ENCODE assay signal across 8 cellular contexts in the genomic region with DNA sequence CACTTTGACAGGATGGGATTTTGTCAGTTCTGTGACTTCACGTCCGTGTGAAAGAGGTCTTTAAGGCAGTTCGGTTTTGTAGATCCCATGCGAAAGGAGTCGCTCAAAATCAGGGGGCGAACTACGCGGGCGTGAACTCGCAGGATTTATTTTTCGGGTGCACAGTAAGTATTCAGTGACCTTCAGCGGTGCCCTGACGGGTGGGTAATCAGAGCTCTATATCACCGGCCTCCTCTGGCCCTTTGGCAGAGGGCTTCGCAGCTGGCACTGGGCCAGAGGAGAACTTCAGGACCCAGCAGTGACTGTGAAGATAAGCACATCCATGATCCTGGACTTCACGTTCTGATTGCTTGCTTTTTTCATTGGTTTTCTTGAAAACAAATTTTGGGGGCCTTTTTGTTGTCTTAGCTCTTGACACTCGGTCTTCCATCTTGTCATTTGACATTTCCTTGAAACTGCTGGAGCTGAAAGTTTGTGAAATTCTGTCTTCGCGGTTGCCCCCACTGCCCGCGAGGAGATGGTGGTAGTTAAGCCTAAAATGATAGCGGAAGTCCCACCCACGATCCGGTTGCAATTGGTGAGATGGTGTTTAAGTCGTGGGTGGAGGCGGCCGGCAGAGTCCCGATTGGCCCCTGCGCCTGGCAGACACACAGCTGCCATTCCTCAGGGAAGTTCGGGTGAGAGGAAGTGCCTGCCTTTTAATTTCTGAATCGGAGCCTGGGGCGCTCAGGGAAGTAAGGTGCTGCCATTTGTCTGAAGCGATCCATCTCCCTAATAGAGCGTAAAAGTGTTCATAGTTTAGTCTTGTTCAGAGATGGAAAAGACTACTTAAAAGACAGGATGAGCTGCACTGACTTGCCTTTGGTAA. TPM values are rescaled to one million over a fixed set of nuclear protein-coding genes. Genes with fewer than 3 reads are reported as not detected.
A peak's percentile ranks its signal among the peaks of the same experiment; 100 is the strongest.
DNase-seq lines count a peak whose midpoint lies in the region; ATAC-seq and TF ChIP-seq lines count a peak whose summit lies in the region.

A gene (minus strand): TSS at position 535 of the 868 bp plus-strand sequence. CDS start 872 bp downstream, outside the sequence.

- peaks cover 8 to 71% (median 55%) of the 10 kb centered on the region in 9 donors for H3K4me1 ChIP-seq in heart right ventricle
- H3K4me1 ChIP-seq in upper lobe of left lung = peaks cover 28 to 48% (median 43%) of the 10 kb centered on the region in 4 donors

- peak; percentile 70 for DNase-seq in NCI-H1436 treated with DMSO at 0.1 percent for 48 hours (lab: John Stamatoyannopoulos, UW)
- DNase-seq in amniotic epithelial cell (ENCODE audit: low read depth) = peak; percentile 94
- peak; percentile 87 to 95 for DNase-seq in heart right ventricle
- DNase-seq in posterior cingulate gyrus = peak; percentile 91 to 99 (median 94)
- DNase-seq in upper lobe of left lung = peak; percentile 92 to 98

- peak in 3 of 4 donors; percentile 25 to 82 (median 68) for TF ChIP-seq POLR2A in upper lobe of left lung (IDR thresholded peaks at IDR 0.05)

- 0% methylated on average over 34 of the region's 34 CpGs for WGBS in heart right ventricle, 2 donors
- 0 to 1% methylated on average over 24 to 34 of the region's 34 CpGs for WGBS in upper lobe of left lung, 2 donors

- intact Hi-C loops in T-helper 1 cell treated with Interleukin-12 subunit alpha and Interleukin-12 subunit beta and Interleukin-4 antibody, amounts not matched to agents 30 ng/mL and 1 ng/mL, for 36 hours (cut with micrococcal nuclease) = loop anchor here (1.0 to 10.0 kb wide), 14 partner anchors 10 to 1274 kb away; a partner anchor contains a TSS
- intact Hi-C loops in heart right ventricle (cut with DNase I) (loop anchor here in 8 of 10 donors (1.0 to 10.0 kb wide), 11 partner anchors 49 to 356 kb away; a partner anchor contains a TSS), posterior cingulate gyrus (cut with DNase I) (no loop called here)

- TF ChIP-seq CTCF in GM12875 (IDR thresholded peaks at IDR 0.05; ENCODE audit: borderline replicate concordance, insufficient read depth, low read depth, low read length) (no peak), heart right ventricle (IDR thresholded peaks at IDR 0.05) (no peak), upper lobe of left lung (IDR thresholded peaks at IDR 0.05) (no peak)

- no peaks in the 10 kb centered on the region for H3K9me3 ChIP-seq in heart right ventricle
- no peaks in the 10 kb centered on the region for H3K9me3 ChIP-seq in upper lobe of left lung

- H3K27ac ChIP-seq in heart right ventricle (peak within 1 kb of the TSS; percentile 87 to 99 (median 96)), upper lobe of left lung (peak within 1 kb of the TSS; percentile 95 to 98 (median 97))

- no peak for TF ChIP-seq EP300 in upper lobe of left lung (IDR thresholded peaks at IDR 0.05)

- H3K36me3 ChIP-seq in heart right ventricle (peaks cover 0 to 20% (median 6%) of the 10 kb centered on the region in 9 donors), upper lobe of left lung (peaks cover 0 to 11% (median 5%) of the 10 kb centered on the region in 4 donors)

- H3K27me3 ChIP-seq in heart right ventricle (no peaks in the 10 kb centered on the region), upper lobe of left lung (no peaks in the 10 kb centered on the region)

- H3K4me3 ChIP-seq in GM12875 (ENCODE audit: low read depth, low read length) = peak within 1 kb of the TSS; percentile 91
- H3K4me3 ChIP-seq in heart right ventricle = peak within 1 kb of the TSS; percentile 74 to 99 (median 90)
- peak within 1 kb of the TSS; percentile 47 to 93 (median 65) for H3K4me3 ChIP-seq in upper lobe of left lung

- ATAC-seq in HG02798 (IDR thresholded peaks at IDR 0.05; ENCODE audit: poor library complexity, unreplicated experiment) (peak; percentile 73), heart right ventricle (peak; percentile 83 to 95 (median 90)), upper lobe of left lung (ENCODE audit: low FRiP score in 2 of 2) (peak; percentile 90 to 96)

RNA-seq across cellular contexts. Expression of the gene that starts here (rescaled TPM):
- 40.7 and 41.2 TPM in 2 replicates for total RNA-seq in T-helper 1 cell treated with Interleukin-12 subunit alpha and Interleukin-12 subunit beta and Interleukin-4 antibody, amounts not matched to agents 30 ng/mL and 1 ng/mL, for 36 hours
- total RNA-seq in heart right ventricle (10 to 100 TPM; 28.8 to 39.9 (median 33.2) TPM), upper lobe of left lung (10 to 100 TPM; 34.5 to 62.8 (median 47.9) TPM)
- 10 to 100 TPM; 21.1 to 26.5 TPM for polyA plus RNA-seq in heart right ventricle

Comparison
In these comparisons a context has a peak if more than half of its experiments do, and no peak if none do; other contexts are left out.
1. Peak in every context shown above with its lines: DNase-seq, ATAC-seq, H3K4me3 ChIP-seq and H3K27ac ChIP-seq.